In genomic region chr6:36683145-36683655, GRCh38 we compare ENCODE assay signal across 9 cellular contexts. TPM values are rescaled to one million over a fixed set of nuclear protein-coding genes. Genes with fewer than 3 reads are reported as not detected.
DNase-seq lines count a peak whose midpoint lies in the region; ATAC-seq, FAIRE-seq and TF ChIP-seq lines count a peak whose summit lies in the region.
"Had no signal": no experiment of that assay in that cellular context is flagged by ENCODE, and none has a peak within 500 bp of the region (broad histone marks: within the 10 kb centered on the region; RNA-seq: fewer than 3 reads in every experiment).

No MANE protein-coding gene starts in this region.

- H3K27ac Mint-ChIP-seq in endothelial cell (ENCODE audit: unreplicated experiment): no peak overlapping the region

- H4K20me1 ChIP-seq in smooth muscle cell (ENCODE audit: low read depth): peaks cover 97% of the 10 kb centered on the region

- TF ChIP-seq CTCF in Peyer's patch (IDR thresholded peaks at IDR 0.05) (no peak), endothelial cell (IDR thresholded peaks at IDR 0.05; ENCODE audit: unreplicated experiment) (no peak), smooth muscle cell (IDR thresholded peaks at IDR 0.05; ENCODE audit: borderline replicate concordance, insufficient read depth, poor library complexity, severe bottlenecking) (no peak)

- peaks cover 0 to 52% (median 7%) of the 10 kb centered on the region in 3 donors for H3K36me3 ChIP-seq in Peyer's patch
- peaks cover 33% of the 10 kb centered on the region for H3K36me3 ChIP-seq in smooth muscle cell (ENCODE audit: low read depth)

- peaks cover 65% of the 10 kb centered on the region for H3K79me2 ChIP-seq in smooth muscle cell (ENCODE audit: low read depth)

- H3K9ac ChIP-seq in smooth muscle cell (ENCODE audit: low read depth): peak overlapping the region; percentile 2

- H2AFZ ChIP-seq in smooth muscle cell (ENCODE audit: low read depth): no peak overlapping the region

- H3F3A ChIP-seq in smooth muscle cell (ENCODE audit: low read depth): peaks cover 71% of the 10 kb centered on the region

- H3K36me3 Mint-ChIP-seq in endothelial cell (ENCODE audit: low read depth, unreplicated experiment): peaks cover 23% of the 10 kb centered on the region

- DNase-seq in NCI-H1105 (lab: John Stamatoyannopoulos, UW): peak; percentile 83
- DNase-seq in NCI-H1105 treated with DMSO at 0.1 percent for 48 hours (lab: John Stamatoyannopoulos, UW): no peak
- no peak for DNase-seq in Peyer's patch
- no peak for DNase-seq in endothelial cell (ENCODE audit: low spot score)
- DNase-seq in smooth muscle cell (lab: John Stamatoyannopoulos, UW; ENCODE audit: unreplicated experiment): no peak
- DNase-seq in UCSD-AML1 (lab: John Stamatoyannopoulos, UW; ENCODE audit: unreplicated experiment): no peak
- DNase-seq in HTR-8/SVneo (ENCODE audit: insufficient read length, low spot score): no peak

- TF ChIP-seq POLR2A in Peyer's patch (IDR thresholded peaks at IDR 0.05): no peak

- H3K4me1 ChIP-seq in Peyer's patch: peaks cover 10 to 31% (median 24%) of the 10 kb centered on the region in 4 donors
- peaks cover 12% of the 10 kb centered on the region for H3K4me1 ChIP-seq in smooth muscle cell (ENCODE audit: low read depth)

- peak overlapping the region; percentile 98 for H3K4me2 ChIP-seq in smooth muscle cell

- H3K27ac ChIP-seq in Peyer's patch: peak overlapping the region; percentile 64 to 86 (median 75)
- peak overlapping the region; percentile 70 for H3K27ac ChIP-seq in smooth muscle cell (ENCODE audit: low read depth)

- H3K4me3 ChIP-seq in Peyer's patch: peak overlapping the region in 1 of 4 donors; percentile 28
- no peak overlapping the region for H3K4me3 ChIP-seq in smooth muscle cell

- H3K9me3 ChIP-seq in Peyer's patch (no peaks in the 10 kb centered on the region), smooth muscle cell (replicated peaks; ENCODE audit: low read depth) (no peaks in the 10 kb centered on the region)

- H3K27me3 ChIP-seq in Peyer's patch (no peaks in the 10 kb centered on the region), smooth muscle cell (ENCODE audit: low read depth) (no peaks in the 10 kb centered on the region)

- FAIRE-seq in HTR-8/SVneo (lab: Jason Lieb, UNC): no peak

- ATAC-seq in GM19452 (IDR thresholded peaks at IDR 0.05; ENCODE audit: unreplicated experiment): no peak

- 90% methylated on average over 6 of the region's 6 CpGs for WGBS in smooth muscle cell (ENCODE audit: low lambda C conversion rate)

- H3K4me1 Mint-ChIP-seq in endothelial cell (ENCODE audit: unreplicated experiment): peaks cover 22% of the 10 kb centered on the region

- H3K9me3 Mint-ChIP-seq in endothelial cell (ENCODE audit: unreplicated experiment): no peaks in the 10 kb centered on the region

- H3K4me3 Mint-ChIP-seq in endothelial cell (ENCODE audit: unreplicated experiment): peak overlapping the region; percentile 76

- peaks cover 7% of the 10 kb centered on the region for H3K27me3 Mint-ChIP-seq in endothelial cell (ENCODE audit: unreplicated experiment)

RNA-seq across cellular contexts. Expression of gene CDKN1A, which starts 4.7 kb away (rescaled TPM):
- total RNA-seq in Peyer's patch (100 to 1,000 TPM in 3 of 4 donors, 10 to 100 TPM in 1; 70.1 to 556 (median 358) TPM), endothelial cell (ENCODE audit: unreplicated experiment) (48.4 TPM), smooth muscle cell (859 and 967 TPM in 2 replicates)
- 1,623 and 1,633 TPM in 2 replicates for polyA plus RNA-seq in smooth muscle cell

RNA-seq across cellular contexts. Expression of gene RAB44, which starts 14.4 kb away (rescaled TPM):
- total RNA-seq in Peyer's patch (1 to 10 TPM in 2 of 4 donors, under 1 TPM in 2; 0.47 to 3.3 (median 0.80) TPM), endothelial cell (ENCODE audit: unreplicated experiment) (not detected), smooth muscle cell (not detected in 2 replicates)
- 0.03 and 0.17 TPM in 2 replicates for polyA plus RNA-seq in smooth muscle cell
- total RNA-seq: H4 had no signal
